Comparison of ENCODE assay signal across 35 cellular contexts in the genomic region with DNA sequence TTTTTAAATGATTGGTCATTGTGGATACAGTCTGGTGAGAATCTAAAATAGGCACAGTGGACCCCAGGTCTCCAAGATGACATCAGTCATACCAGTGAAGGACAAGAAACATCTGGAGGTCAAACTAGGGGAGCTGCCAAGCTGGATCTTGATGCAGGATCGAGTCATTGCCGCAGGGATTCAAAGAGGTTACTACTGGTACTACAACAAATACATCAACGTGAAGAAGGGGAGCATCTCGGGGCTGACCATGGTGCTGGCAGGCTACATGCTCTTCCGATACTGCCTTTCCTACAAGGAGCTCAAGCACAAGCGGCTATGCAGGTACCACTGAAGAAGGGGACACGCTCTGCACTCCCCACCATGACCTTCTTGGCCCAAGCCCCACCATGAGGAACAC. TPM values are rescaled to one million over a fixed set of nuclear protein-coding genes. Genes with fewer than 3 reads are reported as not detected.
"Had no signal": no experiment of that assay in that cellular context is flagged by ENCODE, and none has a peak within 500 bp of the region (broad histone marks: within the 10 kb centered on the region; RNA-seq: fewer than 3 reads in every experiment).

No MANE protein-coding gene starts in this region.

- H3K27ac Mint-ChIP-seq: mesothelial cell of epicardium; naive B cell; natural killer cell; nephron progenitor cell; neural progenitor cell; progenitor cell of endocrine pancreas; stimulated activated memory B cell treated with anti-CD40 and anti-IgM and Interleukin-4, amounts not matched to agents 10 μg/mL and 1 μg/mL and 100 μg/mL, for 72 hours had no signal

- H3K36me3 Mint-ChIP-seq: mesothelial cell of epicardium; naive B cell; natural killer cell; neural progenitor cell; stimulated activated memory B cell treated with anti-CD40 and anti-IgM and Interleukin-4, amounts not matched to agents 10 μg/mL and 1 μg/mL and 100 μg/mL, for 72 hours had no signal

- H3K9me3 Mint-ChIP-seq: mesothelial cell of epicardium; natural killer cell; nephron progenitor cell; neural progenitor cell; stimulated activated memory B cell treated with anti-CD40 and anti-IgM and Interleukin-4, amounts not matched to agents 10 μg/mL and 1 μg/mL and 100 μg/mL, for 72 hours had no signal

- H2AFZ ChIP-seq: neural progenitor cell had no signal

- H3K4me3 Mint-ChIP-seq: mesothelial cell of epicardium; naive B cell; natural killer cell; nephron progenitor cell; neural progenitor cell; stimulated activated memory B cell treated with anti-CD40 and anti-IgM and Interleukin-4, amounts not matched to agents 10 μg/mL and 1 μg/mL and 100 μg/mL, for 72 hours had no signal

- DNase-seq: hypothalamus; islet precursor cell; left ventricle myocardium inferior; mesendoderm; naive B cell; natural killer cell; nephron progenitor cell; ovary; right lobe of liver; stimulated activated CD4-positive, alpha-beta T cell treated with anti-CD3 and anti-CD28 coated beads, Interleukin-1b, Interleukin-23, amount 100 ng/mL, for 48 hours; stimulated activated CD4-positive, alpha-beta T cell treated with anti-CD3 and anti-CD28 coated beads, Interleukin-2, amount 100 ng/mL, for 48 hours; stimulated activated CD4-positive, alpha-beta T cell treated with anti-CD3 and anti-CD28 coated beads, Interleukin-4, amount 100 ng/mL, for 4 hours; stimulated activated CD8-positive, alpha-beta memory T cell treated with anti-CD3 and anti-CD28 coated beads, Interleukin-4, amount 100 ng/mL, for 48 hours; stimulated activated naive CD8-positive, alpha-beta T cell treated with anti-CD3 and anti-CD28 coated beads, Interleukin-15, Interleukin-2, amounts not matched to agents 100 U/mL and 50 U/mL, for 24 hours; stomach; testis; thyroid gland; transverse colon; upper lobe of left lung had no signal

- H3K4me1 Mint-ChIP-seq: mesothelial cell of epicardium; naive B cell; natural killer cell; stimulated activated memory B cell treated with anti-CD40 and anti-IgM and Interleukin-4, amounts not matched to agents 10 μg/mL and 1 μg/mL and 100 μg/mL, for 72 hours had no signal

- H3K27ac ChIP-seq: left ventricle myocardium inferior, neural progenitor cell, neutrophil, ovary, right atrium auricular region, right lobe of liver, stomach, testis, thyroid gland, transverse colon, upper lobe of left lung had no signal

- ATAC-seq: natural killer cell; right lobe of liver; stimulated activated memory B cell treated with anti-CD40 and anti-IgM and Interleukin-4, amounts not matched to agents 10 μg/mL and 1 μg/mL and 100 μg/mL, for 72 hours; stimulated activated naive CD8-positive, alpha-beta T cell treated with anti-CD3 and anti-CD28 coated beads, Interleukin-15, Interleukin-2, amounts not matched to agents 100 U/mL and 50 U/mL, for 24 hours had no signal

- H3K9ac ChIP-seq: neural progenitor cell had no signal

- H3K4me1 ChIP-seq: left ventricle myocardium inferior, right atrium auricular region, right lobe of liver, stomach, testis, thyroid gland, transverse colon, upper lobe of left lung had no signal

- H3K9me3 ChIP-seq: left ventricle myocardium inferior, neutrophil, ovary, right atrium auricular region, right lobe of liver, stomach, testis, thyroid gland, transverse colon, upper lobe of left lung had no signal

- H3K36me3 ChIP-seq: left ventricle myocardium inferior, neural progenitor cell, neutrophil, ovary, right atrium auricular region, right lobe of liver, stomach, thyroid gland, transverse colon, upper lobe of left lung had no signal

- H3K4me2 ChIP-seq: neural progenitor cell, smooth muscle cell had no signal

- H3K27me3 ChIP-seq: ovary, right atrium auricular region, right lobe of liver, testis, thyroid gland, upper lobe of left lung had no signal

- H3K4me3 ChIP-seq: left ventricle myocardium inferior, lung, neural progenitor cell, ovary, right atrium auricular region, right lobe of liver, smooth muscle cell, stomach, testis, thyroid gland, transverse colon, upper lobe of left lung had no signal

RNA-seq across cellular contexts. Expression of a gene that starts 20.9 kb away (rescaled TPM):
- total RNA-seq: kidney epithelial cell, left ventricle myocardium inferior, lower leg skin, lung, mesothelial cell of epicardium, mononuclear cell, natural killer cell, omental fat pad, progenitor cell of endocrine pancreas, pulmonary artery endothelial cell, renal cortical epithelial cell, right atrium auricular region, right lobe of liver, skeletal muscle tissue, smooth muscle cell, stomach, testis, thyroid gland, transverse colon, upper lobe of left lung, urinary bladder had no signal
- polyA plus RNA-seq: lung, ovary, smooth muscle cell, stomach, urinary bladder had no signal
